In the genomic region with DNA sequence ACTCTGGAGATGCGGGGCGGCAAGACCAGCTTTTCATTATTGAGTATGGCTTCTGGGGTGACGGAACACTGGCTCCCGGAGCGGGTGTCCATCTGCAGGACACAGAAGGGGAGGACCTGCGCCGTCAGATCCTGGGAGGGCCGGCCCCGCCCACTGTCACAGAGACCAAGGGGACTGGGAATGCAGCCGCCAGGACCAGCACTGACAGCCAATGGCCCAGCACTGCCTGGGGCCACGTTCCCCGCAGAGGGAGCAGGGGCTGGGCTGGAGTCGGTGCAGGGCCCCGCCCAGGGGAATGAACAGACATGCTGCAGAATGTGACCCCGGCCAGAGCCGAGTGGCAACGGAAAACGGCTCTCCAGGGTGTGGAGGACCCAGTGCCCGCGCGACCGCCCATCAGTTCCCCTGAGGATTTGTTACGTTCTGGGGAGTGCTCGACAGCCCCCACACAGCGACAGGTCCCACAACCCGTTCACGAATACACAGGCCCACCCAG, we compare ENCODE assay signal across 10 cellular contexts. TPM values are rescaled to one million over a fixed set of nuclear protein-coding genes. Genes with fewer than 3 reads are reported as not detected.
DNase-seq lines count a peak whose midpoint lies in the region; ATAC-seq, FAIRE-seq and TF ChIP-seq lines count a peak whose summit lies in the region.
"Had no signal": no experiment of that assay in that cellular context is flagged by ENCODE, and none has a peak within 500 bp of the region (broad histone marks: within the 10 kb centered on the region; RNA-seq: fewer than 3 reads in every experiment).

A gene with protein sequence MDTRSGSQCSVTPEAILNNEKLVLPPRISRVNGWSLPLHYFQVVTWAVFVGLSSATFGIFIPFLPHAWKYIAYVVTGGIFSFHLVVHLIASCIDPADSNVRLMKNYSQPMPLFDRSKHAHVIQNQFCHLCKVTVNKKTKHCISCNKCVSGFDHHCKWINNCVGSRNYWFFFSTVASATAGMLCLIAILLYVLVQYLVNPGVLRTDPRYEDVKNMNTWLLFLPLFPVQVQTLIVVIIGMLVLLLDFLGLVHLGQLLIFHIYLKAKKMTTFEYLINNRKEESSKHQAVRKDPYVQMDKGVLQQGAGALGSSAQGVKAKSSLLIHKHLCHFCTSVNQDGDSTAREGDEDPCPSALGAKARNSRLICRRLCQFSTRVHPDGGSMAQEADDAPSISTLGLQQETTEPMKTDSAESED (minus strand): TSS at position 476 of the 496 bp plus-strand sequence. CDS start 384 bp downstream, at position 92.

- no peak for ATAC-seq in CD4-positive, alpha-beta T cell (ENCODE audit: poor library complexity)
- ATAC-seq in GM18517 (IDR thresholded peaks at IDR 0.05; ENCODE audit: unreplicated experiment) (no peak), HG02798 (IDR thresholded peaks at IDR 0.05; ENCODE audit: poor library complexity, unreplicated experiment) (no peak), GM18511 (IDR thresholded peaks at IDR 0.05; ENCODE audit: unreplicated experiment) (no peak)

- no peak within 1 kb of the TSS for H3K23ac ChIP-seq in H1 (ENCODE audit: insufficient read length)

- H3K14ac ChIP-seq in H1 (ENCODE audit: insufficient read length), result no peak within 1 kb of the TSS

- H3K56ac ChIP-seq in H1 (replicated peaks; ENCODE audit: insufficient read length, low read depth, low read length), result no peak within 1 kb of the TSS

- no peak within 1 kb of the TSS for H2BK20ac ChIP-seq in H1 (ENCODE audit: low read length)

- no peaks in the 10 kb centered on the region for H3K79me2 ChIP-seq in H1 (ENCODE audit: control insufficient read depth in 1 of 2, insufficient read depth in 2 of 2, low read length in 2 of 2)
- no peaks in the 10 kb centered on the region for H3K79me2 ChIP-seq in neural cell (replicated peaks; ENCODE audit: insufficient read depth, low read length)
- H3K79me2 ChIP-seq in MM.1S (ENCODE audit: low read length), result no peaks in the 10 kb centered on the region

- H3K4me3 Mint-ChIP-seq in CD4-positive, alpha-beta T cell, result no peak within 1 kb of the TSS

- H2AFZ ChIP-seq in H1 (ENCODE audit: low read length) (no peak within 1 kb of the TSS), neural cell (ENCODE audit: low read depth, low read length) (no peak within 1 kb of the TSS), MM.1S (ENCODE audit: low read length) (no peak within 1 kb of the TSS)

- WGBS in H1 (ENCODE audit: extremely low coverage in 1 of 2, insufficient coverage in 1 of 2, insufficient read length in 1 of 2, insufficient replicate concordance in 2 of 2, low coverage in 1 of 2, low lambda C conversion rate in 2 of 2, missing lambda C conversion rate in 1 of 2), 2 experiments, result 93% methylated on average over 22 of the region's 27 CpGs; no CpG with 5 or more reads in 1 of the 2 experiments

- H3K9ac ChIP-seq in HUES6 (ENCODE audit: low read length) (peak within 1 kb of the TSS; percentile 39), H1 (replicated peaks in 1 of 4; ENCODE audit: extremely low read depth in 1 of 4, low read depth in 3 of 4, low read length in 3 of 4) (no peak within 1 kb of the TSS), neural cell (ENCODE audit: low read length) (no peak within 1 kb of the TSS), MM.1S (ENCODE audit: low read length) (no peak within 1 kb of the TSS)

- H4K8ac ChIP-seq in H1 (ENCODE audit: extremely low read depth, insufficient read depth, low read length), result 0 out of 2 replicates have a peak within 1 kb of the TSS, but pooled peaks have one; percentile 36

- intact Hi-C loops in CD4-positive, alpha-beta T cell (cut with DNase I, micrococcal nuclease), result no loop called here

- H3K79me1 ChIP-seq in H1 (ENCODE audit: low read depth, low read length), result no peaks in the 10 kb centered on the region

- H3F3A ChIP-seq in neural cell (ENCODE audit: insufficient read depth, low read length, poor library complexity, severe bottlenecking) (no peaks in the 10 kb centered on the region), MM.1S (ENCODE audit: insufficient read depth, low read length) (no peaks in the 10 kb centered on the region)

- H3K4me3 ChIP-seq in HUES6 (ENCODE audit: low read depth, low read length) (peak within 1 kb of the TSS; percentile 40; the same call in 1 of the 2 replicates), H1 (ENCODE audit: extremely low read depth in 1 of 4, insufficient read depth in 2 of 4, low read depth in 3 of 4, low read length in 4 of 4) (no peak within 1 kb of the TSS), neural cell (ENCODE audit: low read length) (no peak within 1 kb of the TSS), MM.1S (ENCODE audit: low read length) (no peak within 1 kb of the TSS)

- no peak for FAIRE-seq in H1 (lab: Jason Lieb, UNC)
- FAIRE-seq: G401.6 had no signal

- no peak within 1 kb of the TSS for H3K4me2 ChIP-seq in H1 (ENCODE audit: insufficient read depth in 1 of 2, low read depth in 2 of 2, low read length in 2 of 2)
- no peak within 1 kb of the TSS for H3K4me2 ChIP-seq in neural cell (ENCODE audit: low read length)
- no peak within 1 kb of the TSS for H3K4me2 ChIP-seq in MM.1S (ENCODE audit: low read depth, low read length)

- H3K27ac ChIP-seq in CD4-positive, alpha-beta T cell (ENCODE audit: low read depth, low read length), result no peak within 1 kb of the TSS
- H3K27ac ChIP-seq in HUES6 (ENCODE audit: low read depth, low read length) (no peak within 1 kb of the TSS), H1 (ENCODE audit: low read depth, low read length) (no peak within 1 kb of the TSS), neural cell (ENCODE audit: low read length) (no peak within 1 kb of the TSS), MM.1S (ENCODE audit: low read length) (no peak within 1 kb of the TSS)
- H3K27ac ChIP-seq: HL-60 had no signal

- H3K36me3 Mint-ChIP-seq in CD4-positive, alpha-beta T cell (ENCODE audit: low read depth), result no peaks in the 10 kb centered on the region

- H3K4me1 ChIP-seq in HUES6 (ENCODE audit: control insufficient read depth, insufficient read depth, low read length), result peaks cover 6% of the 10 kb centered on the region; the same call in 1 of the 2 replicates
- H3K4me1 ChIP-seq in H1 (replicated peaks in 1 of 4; ENCODE audit: control insufficient read depth in 3 of 4, insufficient read depth in 4 of 4, low read length in 3 of 4), result peaks cover 0 to 3% (median 0%) of the 10 kb centered on the region in 4 experiments; a peak in 1 of 7 replicates
- H3K4me1 ChIP-seq in MM.1S (ENCODE audit: low read length), result no peaks in the 10 kb centered on the region

- no peaks in the 10 kb centered on the region for H3K9me3 Mint-ChIP-seq in CD4-positive, alpha-beta T cell

- CTCF ChIA-PET in CD4-positive, alpha-beta T cell (lab: Charles Lee), result no interaction called here
- CTCF ChIA-PET in H1 (lab: Charles Lee; ENCODE audit: partially characterized antibody), result interaction anchor here (1.3 kb wide), 1 partner anchor 25 kb away, joined by 3 read pairs; no protein-coding TSS in a partner anchor

- no peak within 1 kb of the TSS for H4K5ac ChIP-seq in H1 (ENCODE audit: insufficient read length, low read depth, low read length)

- no peak within 1 kb of the TSS for H2BK5ac ChIP-seq in H1 (ENCODE audit: low read depth, low read length)

- no peaks in the 10 kb centered on the region for H3K9me2 ChIP-seq in neural cell (ENCODE audit: insufficient read depth, low read length)
- no peaks in the 10 kb centered on the region for H3K9me2 ChIP-seq in MM.1S (replicated peaks; ENCODE audit: insufficient read depth, low read length)

- H3K4me1 Mint-ChIP-seq in CD4-positive, alpha-beta T cell (ENCODE audit: low read depth), result peaks cover 10% of the 10 kb centered on the region

- H3K36me3 ChIP-seq in HUES6 (ENCODE audit: control insufficient read depth, insufficient read depth, low read length) (peaks cover 9% of the 10 kb centered on the region), H1 (ENCODE audit: control insufficient read depth in 2 of 4, insufficient read depth in 4 of 4, low read length in 3 of 4) (peaks cover 0 to 5% (median 0%) of the 10 kb centered on the region in 4 experiments; a peak in 3 of 8 replicates), neural cell (ENCODE audit: insufficient read depth, low read length) (no peaks in the 10 kb centered on the region), MM.1S (replicated peaks; ENCODE audit: insufficient read depth, low read length) (no peaks in the 10 kb centered on the region)

- peaks cover 9% of the 10 kb centered on the region for H3K27me3 ChIP-seq in CD4-positive, alpha-beta T cell (ENCODE audit: control insufficient read depth, insufficient read depth, low read length)
- H3K27me3 ChIP-seq in HUES6 (ENCODE audit: control insufficient read depth, insufficient read depth, low read length), result no peaks in the 10 kb centered on the region; the same call in 1 of the 2 replicates
- 0 out of 7 replicates have a peak, but pooled peaks cover 0 to 2% (median 0%) of the 10 kb centered on the region in 4 experiments for H3K27me3 ChIP-seq in H1 (replicated peaks in 1 of 4; ENCODE audit: control insufficient read depth in 3 of 4, extremely low read depth in 1 of 4, insufficient read depth in 3 of 4, low read length in 3 of 4)
- H3K27me3 ChIP-seq in neural cell (ENCODE audit: insufficient read depth, low read depth, low read length), result no peaks in the 10 kb centered on the region
- no peaks in the 10 kb centered on the region for H3K27me3 ChIP-seq in MM.1S (replicated peaks; ENCODE audit: insufficient read depth, low read length)

- peaks cover 8% of the 10 kb centered on the region for H3K27me3 Mint-ChIP-seq in CD4-positive, alpha-beta T cell

- H4K20me1 ChIP-seq in H1 (replicated peaks in 1 of 2; ENCODE audit: control insufficient read depth in 1 of 2, insufficient read depth in 2 of 2, low read length in 2 of 2), result no peaks in the 10 kb centered on the region
- H4K20me1 ChIP-seq in neural cell (ENCODE audit: insufficient read depth), result no peaks in the 10 kb centered on the region
- H4K20me1 ChIP-seq in MM.1S (ENCODE audit: insufficient read depth, low read length), result no peaks in the 10 kb centered on the region

- TF ChIP-seq RAD21 in H1 (IDR thresholded peaks at IDR 0.05 in 1 of 2, conservative IDR thresholded peaks at IDR 0.05 in 1 of 2; ENCODE audit: low read depth in 2 of 2, low read length in 2 of 2), result no peak
- TF ChIP-seq RAD21 in neural cell (conservative IDR thresholded peaks at IDR 0.05), result no peak

- H3K23me2 ChIP-seq in H1 (ENCODE audit: low read depth, low read length), result no peaks in the 10 kb centered on the region

- peak in 1 of 10 experiments; percentile 27 for DNase-seq in CD4-positive, alpha-beta T cell
- DNase-seq in H1 (ENCODE audit: low read depth in 1 of 2, low spot score in 2 of 2) (peak in 1 of 2 experiments; percentile 46), MM.1S (no peak)

- H3K18ac ChIP-seq in H1 (ENCODE audit: extremely low read depth, low read length), result no peak within 1 kb of the TSS; the same call in 1 of the 2 replicates

- H2BK12ac ChIP-seq in H1 (ENCODE audit: low read depth, low read length), result no peak within 1 kb of the TSS

- H3K27ac Mint-ChIP-seq in CD4-positive, alpha-beta T cell, result no peak within 1 kb of the TSS

- no peak for TF ChIP-seq POLR2A in H1 (IDR thresholded peaks at IDR 0.05; ENCODE audit: control extremely low read depth in 1 of 2, low read depth in 2 of 2, low read length in 2 of 2)

- H4K91ac ChIP-seq in H1 (replicated peaks; ENCODE audit: insufficient read length, low read length), result no peak within 1 kb of the TSS

- no peaks in the 10 kb centered on the region for H3K9me3 ChIP-seq in CD4-positive, alpha-beta T cell (ENCODE audit: control insufficient read depth, low read length)
- H3K9me3 ChIP-seq in HUES6 (ENCODE audit: control insufficient read depth, insufficient read depth, low read depth, low read length) (no peaks in the 10 kb centered on the region), H1 (ENCODE audit: insufficient read depth in 2 of 2, low read depth in 1 of 2, low read length in 1 of 2) (no peaks in the 10 kb centered on the region), neural cell (ENCODE audit: low read length) (no peaks in the 10 kb centered on the region), MM.1S (replicated peaks; ENCODE audit: insufficient read depth, low read length) (no peaks in the 10 kb centered on the region)

- TF ChIP-seq CTCF in CD4-positive, alpha-beta T cell (IDR thresholded peaks at IDR 0.05), result no peak
- TF ChIP-seq CTCF in H1 (IDR thresholded peaks at IDR 0.05; ENCODE audit: control extremely low read depth in 1 of 3, insufficient read depth in 1 of 3, low read depth in 1 of 3, low read length in 3 of 3), result no peak
- no peak for TF ChIP-seq CTCF in neural cell (IDR thresholded peaks at IDR 0.05; ENCODE audit: poor library complexity, severe bottlenecking)
- no peak for TF ChIP-seq CTCF in MM.1S (IDR thresholded peaks at IDR 0.05; ENCODE audit: low read length)

- POLR2A ChIA-PET in CD4-positive, alpha-beta T cell (lab: Charles Lee), result no interaction called here
- POLR2A ChIA-PET in H1 (lab: Charles Lee; ENCODE audit: partially characterized antibody), result interaction anchor here (0.6 to 2.8 kb wide), 7 partner anchors 9 to 468 kb away, joined by 3 to 20 read pairs (median 4); partner anchors contain the start of genes BRD9 and TRIP13

- H2BK120ac ChIP-seq in H1 (replicated peaks; ENCODE audit: low read depth, low read length), result no peak within 1 kb of the TSS

- no peak within 1 kb of the TSS for H2BK15ac ChIP-seq in H1 (ENCODE audit: low read length)

- no peak for TF ChIP-seq EP300 in H1 (IDR thresholded peaks at IDR 0.05; ENCODE audit: borderline replicate concordance in 1 of 2, low read depth in 2 of 2, low read length in 2 of 2)
- no peak for TF ChIP-seq EP300 in neural cell (conservative IDR thresholded peaks at IDR 0.05; ENCODE audit: poor library complexity, severe bottlenecking)

- no peak within 1 kb of the TSS for H3K4ac ChIP-seq in H1 (replicated peaks; ENCODE audit: insufficient read length, low read depth, low read length)

- no peak within 1 kb of the TSS for H2AK5ac ChIP-seq in H1 (ENCODE audit: low read depth, low read length)

RNA-seq across cellular contexts. Expression of the gene that starts here (rescaled TPM):
- 10 to 100 TPM; 13.3 to 18.3 TPM for total RNA-seq in CD4-positive, alpha-beta T cell
- 16.6 and 19.8 TPM in 2 replicates for total RNA-seq in H1 (2021; fragmentation: NEBNext Ultra II Directional; extraction: Animal tissue kit (Norgen Biotek cat#: 25700))
- 4.7 and 10.8 TPM in 2 replicates for polyA plus RNA-seq in H1 (2011; rRNA removed)
- 4.3 TPM for polyA plus RNA-seq in H1 (2011; cell fraction: cytosol; rRNA removed)
- 78.4 TPM for polyA plus RNA-seq in H1 (2011; cell fraction: nucleus; rRNA removed)
- 27.8 to 38.5 TPM (median 36.1 TPM) in 4 replicates for polyA plus RNA-seq in H1 (2012, experiment 1 of 2)
- 2.5 TPM for polyA plus RNA-seq in H1 (2012, experiment 2 of 2)
- 6.1 TPM for polyA plus RNA-seq in H1 (2013, experiment 1 of 2)
- polyA plus RNA-seq in H1 (2013, experiment 2 of 2), result 5.6 TPM
- polyA minus RNA-seq in H1 (2011; rRNA and poly(A)+ RNA removed), result 16.1 and 19.7 TPM in 2 replicates
- 14.1 TPM for polyA minus RNA-seq in H1 (2011; cell fraction: cytosol; rRNA and poly(A)+ RNA removed)
- 35.3 TPM for polyA minus RNA-seq in H1 (2011; cell fraction: nucleus; rRNA and poly(A)+ RNA removed)
- polyA plus RNA-seq in neural cell, result 11.4 and 12.6 TPM in 2 replicates
- 13.2 and 14.9 TPM in 2 replicates for polyA minus RNA-seq in neural cell
